8 cellular contexts compared by ENCODE assay signal in genomic region chr1:200738733-200739498, GRCh38. TPM values are rescaled to one million over a fixed set of nuclear protein-coding genes. Genes with fewer than 3 reads are reported as not detected.
DNase-seq lines count a peak whose midpoint lies in the region; ATAC-seq and TF ChIP-seq lines count a peak whose summit lies in the region.

CAMSAP2 (plus strand) TSS chr1:200738893; CDS start chr1:200739828, 935 bp downstream.

- ATAC-seq in GM19438 (IDR thresholded peaks at IDR 0.05; ENCODE audit: low read depth, unreplicated experiment) = peak; percentile 65
- peak; percentile 65 to 70 for ATAC-seq in activated T-cell treated with anti-CD3 and anti-CD28 coated beads, Interleukin-2, amount 50 U/mL, for 72 hours (replicated peaks in 1 of 2)
- ATAC-seq in esophagus mucosa = peak; percentile 88

- peak within 1 kb of the TSS; percentile 85 for H3K9ac ChIP-seq in muscle layer of colon (ENCODE audit: low read length)

- POLR2A ChIA-PET in PC-9 (lab: Charles Lee; ENCODE audit: unreplicated experiment) = interaction anchor here (0.5 to 0.6 kb wide), 3 partner anchors 75 to 1269 kb away, joined by 3 to 6 read pairs (median 5); no protein-coding TSS in a partner anchor

- no TSS peak for BruUV-seq in PC-9 (replicated peaks; lab: Mats Ljungman, UMichigan)

- CTCF ChIA-PET in PC-9 (lab: Charles Lee) = no interaction called here

- peaks cover 46 to 63% (median 53%) of the 10 kb centered on the region in 3 donors for H3K27me3 Mint-ChIP-seq in CD14-positive monocyte (ENCODE audit: low read depth in 3 of 3)
- H3K27me3 Mint-ChIP-seq in activated T-cell treated with anti-CD3 and anti-CD28 coated beads, Interleukin-2, amount 50 U/mL, for 72 hours (ENCODE audit: low read depth) = peaks cover 32% of the 10 kb centered on the region

- TF ChIP-seq CTCF in CD14-positive monocyte (IDR thresholded peaks at IDR 0.05) (no peak), PC-9 (conservative IDR thresholded peaks at IDR 0.05) (no peak)

- H3K4me1 Mint-ChIP-seq in CD14-positive monocyte = peaks cover 23% of the 10 kb centered on the region
- peaks cover 57% of the 10 kb centered on the region for H3K4me1 Mint-ChIP-seq in activated T-cell treated with anti-CD3 and anti-CD28 coated beads, Interleukin-2, amount 50 U/mL, for 72 hours (ENCODE audit: low read depth)

- H3K4me1 ChIP-seq in PC-9 (replicated peaks; ENCODE audit: insufficient read depth) = peaks cover 40% of the 10 kb centered on the region
- peaks cover 31% of the 10 kb centered on the region for H3K4me1 ChIP-seq in muscle layer of colon (ENCODE audit: insufficient read depth, low read length)

- peak within 1 kb of the TSS; percentile 91 for H3K27ac ChIP-seq in PC-9
- H3K27ac ChIP-seq in muscle layer of colon (ENCODE audit: low read depth, low read length) = peak within 1 kb of the TSS; percentile 97

- H4K20me1 ChIP-seq in PC-9 (ENCODE audit: insufficient read depth) = peaks cover 18% of the 10 kb centered on the region

- peak within 1 kb of the TSS; percentile 94 for H2AFZ ChIP-seq in PC-9

- H3K9me3 Mint-ChIP-seq in CD14-positive monocyte = peaks cover 0 to 12% (median 2%) of the 10 kb centered on the region in 7 donors
- no peaks in the 10 kb centered on the region for H3K9me3 Mint-ChIP-seq in activated T-cell treated with anti-CD3 and anti-CD28 coated beads, Interleukin-2, amount 50 U/mL, for 72 hours

- intact Hi-C loops in CD14-positive monocyte (cut with micrococcal nuclease) = loop anchor here in 1 of 2 donors (10.0 kb wide), 1 partner anchor 114 kb away; the partner anchor contains the start of gene KIF14
- intact Hi-C loops in PC-9 (cut with micrococcal nuclease; ENCODE audit: unreplicated experiment) = loop anchor here (1.0 to 2.0 kb wide), 4 partner anchors 64 to 118 kb away; partner anchors contain the start of gene KIF14

- H3K9me2 ChIP-seq in PC-9 (ENCODE audit: insufficient read depth) = no peaks in the 10 kb centered on the region

- H3K36me3 Mint-ChIP-seq in CD14-positive monocyte = peaks cover 2 to 4% of the 10 kb centered on the region in 2 donors
- peaks cover 0 to 2% of the 10 kb centered on the region in 2 donors for H3K36me3 Mint-ChIP-seq in activated T-cell treated with anti-CD3 and anti-CD28 coated beads, Interleukin-2, amount 50 U/mL, for 72 hours (ENCODE audit: insufficient read depth in 2 of 2)

- H3K9me3 ChIP-seq in PC-9 (ENCODE audit: insufficient read depth, low read depth) (no peaks in the 10 kb centered on the region), muscle layer of colon (ENCODE audit: low read length) (no peaks in the 10 kb centered on the region)

- peak within 1 kb of the TSS; percentile 80 to 93 (median 82) for H3K27ac Mint-ChIP-seq in CD14-positive monocyte
- peak within 1 kb of the TSS; percentile 90 for H3K27ac Mint-ChIP-seq in activated T-cell treated with anti-CD3 and anti-CD28 coated beads, Interleukin-2, amount 50 U/mL, for 72 hours

- H3K27me3 ChIP-seq in PC-9 (ENCODE audit: insufficient read depth, low read depth) (no peaks in the 10 kb centered on the region), muscle layer of colon (ENCODE audit: control insufficient read depth in 1 of 2, insufficient read depth in 2 of 2, low read length in 2 of 2) (no peaks in the 10 kb centered on the region)

- H3K36me3 ChIP-seq in PC-9 (ENCODE audit: low read depth) = no peaks in the 10 kb centered on the region
- no peaks in the 10 kb centered on the region for H3K36me3 ChIP-seq in muscle layer of colon (ENCODE audit: insufficient read depth, low read length)

- H3K79me2 ChIP-seq in PC-9 (ENCODE audit: low read depth) = peaks cover 42% of the 10 kb centered on the region

- peak; percentile 66 for DNase-seq in CD14-positive monocyte (ENCODE audit: low spot score)
- peak; percentile 80 for DNase-seq in HT-29 (ENCODE audit: low spot score)
- peak; percentile 70 to 88 for DNase-seq in PC-9
- DNase-seq in activated T-cell treated with anti-CD3 and anti-CD28 coated beads, Interleukin-2, amount 50 U/mL, for 72 hours = peak; percentile 48 to 54
- DNase-seq in stimulated activated CD8-positive, alpha-beta memory T cell treated with anti-CD3 and anti-CD28 coated beads, Interleukin-7, amount 100 ng/mL, for 1 hour (ENCODE audit: low read depth in 2 of 2) = peak; percentile 15 to 37

- H3K4me2 ChIP-seq in PC-9 = peak within 1 kb of the TSS; percentile 100

- peaks cover 5% of the 10 kb centered on the region for H3F3A ChIP-seq in PC-9 (ENCODE audit: insufficient read depth, low read depth)

- peak within 1 kb of the TSS; percentile 99 for H3K4me3 ChIP-seq in PC-9
- peak within 1 kb of the TSS; percentile 82 to 99 for H3K4me3 ChIP-seq in muscle layer of colon (ENCODE audit: low read depth in 1 of 2, low read length in 2 of 2)

- peak within 1 kb of the TSS; percentile 99 for H3K4me3 Mint-ChIP-seq in CD14-positive monocyte
- peak within 1 kb of the TSS; percentile 97 to 98 for H3K4me3 Mint-ChIP-seq in activated T-cell treated with anti-CD3 and anti-CD28 coated beads, Interleukin-2, amount 50 U/mL, for 72 hours

RNA-seq across cellular contexts. Expression of gene CAMSAP2, which starts in this region (rescaled TPM):
- polyA plus RNA-seq in CD14-positive monocyte = under 1 TPM; 0.89 to 0.90 TPM
- total RNA-seq in HT-29 (2014; rRNA removed; shearing (Covaris generic)) = 7.2 and 7.3 TPM in 2 replicates
- total RNA-seq in PC-9 (2021) = 27.5 and 40.3 TPM in 2 replicates
- 1 to 10 TPM; 1.3 to 3.1 TPM for total RNA-seq in activated T-cell treated with anti-CD3 and anti-CD28 coated beads, Interleukin-2, amount 50 U/mL, for 72 hours
- 14.7 TPM for total RNA-seq in esophagus mucosa

Comparison
In these comparisons a context has a peak if more than half of its experiments do, and no peak if none do; other contexts are left out.
1. Peak in every context shown above with its lines: DNase-seq, ATAC-seq, H3K4me3 ChIP-seq and H3K27ac ChIP-seq.
2. Peak in DNase-seq in CD14-positive monocyte; RNA of the gene not detected or under 1 TPM.
3. DNase-seq: peak in every context shown above with its lines; median percentile 80 in HT-29; 79 in PC-9; 66 in CD14-positive monocyte; 51 in activated T-cell treated with anti-CD3 and anti-CD28 coated beads, Interleukin-2, amount 50 U/mL, for 72 hours; 26 in stimulated activated CD8-positive, alpha-beta memory T cell treated with anti-CD3 and anti-CD28 coated beads, Interleukin-7, amount 100 ng/mL, for 1 hour.